In genomic region chr11:68809506-68809905, GRCh38 we compare ENCODE assay signal across 11 cellular contexts.
"Had no signal": no experiment of that assay in that cellular context is flagged by ENCODE, and none has a peak within 500 bp of the region (broad histone marks: within the 10 kb centered on the region; RNA-seq: fewer than 3 reads in every experiment).

No MANE protein-coding gene starts in this region.

- H3K27me3 Mint-ChIP-seq: stimulated activated memory B cell treated with anti-CD40 and anti-IgM and Interleukin-4, amounts not matched to agents 10 μg/mL and 1 μg/mL and 100 μg/mL, for 72 hours; T-cell had no signal

- H3K9me3 Mint-ChIP-seq: stimulated activated memory B cell treated with anti-CD40 and anti-IgM and Interleukin-4, amounts not matched to agents 10 μg/mL and 1 μg/mL and 100 μg/mL, for 72 hours; T-cell; WTC11 had no signal

- DNase-seq: activated CD4-positive, alpha-beta T cell treated with anti-CD3 and anti-CD28 coated beads for 48 hours; activated naive CD4-positive, alpha-beta T cell treated with anti-CD3 and anti-CD28 coated beads, Interleukin-2, amount 50 U/mL, for 16 hours; foreskin fibroblast; left lung; T-cell had no signal

- H3K27me3 ChIP-seq: left lung, tibial nerve had no signal

- H3K36me3 Mint-ChIP-seq: WTC11 had no signal

- H3K4me3 ChIP-seq: left lung, smooth muscle cell, tibial nerve had no signal

- H3K27ac ChIP-seq: left lung, parathyroid adenoma, tibial nerve had no signal

- H3K4me3 Mint-ChIP-seq: stimulated activated memory B cell treated with anti-CD40 and anti-IgM and Interleukin-4, amounts not matched to agents 10 μg/mL and 1 μg/mL and 100 μg/mL, for 72 hours; T-cell; WTC11 had no signal

- H3K4me1 Mint-ChIP-seq: T-cell, WTC11 had no signal

- H3K27ac Mint-ChIP-seq: stimulated activated memory B cell treated with anti-CD40 and anti-IgM and Interleukin-4, amounts not matched to agents 10 μg/mL and 1 μg/mL and 100 μg/mL, for 72 hours; T-cell; WTC11 had no signal

- H3K9me3 ChIP-seq: left lung, tibial nerve had no signal

- ATAC-seq: esophagus mucosa; left lung; stimulated activated memory B cell treated with anti-CD40 and anti-IgM and Interleukin-4, amounts not matched to agents 10 μg/mL and 1 μg/mL and 100 μg/mL, for 72 hours; T-cell; WTC11 had no signal
